ENCODE assay signal across 1 cellular context in the genomic region with DNA sequence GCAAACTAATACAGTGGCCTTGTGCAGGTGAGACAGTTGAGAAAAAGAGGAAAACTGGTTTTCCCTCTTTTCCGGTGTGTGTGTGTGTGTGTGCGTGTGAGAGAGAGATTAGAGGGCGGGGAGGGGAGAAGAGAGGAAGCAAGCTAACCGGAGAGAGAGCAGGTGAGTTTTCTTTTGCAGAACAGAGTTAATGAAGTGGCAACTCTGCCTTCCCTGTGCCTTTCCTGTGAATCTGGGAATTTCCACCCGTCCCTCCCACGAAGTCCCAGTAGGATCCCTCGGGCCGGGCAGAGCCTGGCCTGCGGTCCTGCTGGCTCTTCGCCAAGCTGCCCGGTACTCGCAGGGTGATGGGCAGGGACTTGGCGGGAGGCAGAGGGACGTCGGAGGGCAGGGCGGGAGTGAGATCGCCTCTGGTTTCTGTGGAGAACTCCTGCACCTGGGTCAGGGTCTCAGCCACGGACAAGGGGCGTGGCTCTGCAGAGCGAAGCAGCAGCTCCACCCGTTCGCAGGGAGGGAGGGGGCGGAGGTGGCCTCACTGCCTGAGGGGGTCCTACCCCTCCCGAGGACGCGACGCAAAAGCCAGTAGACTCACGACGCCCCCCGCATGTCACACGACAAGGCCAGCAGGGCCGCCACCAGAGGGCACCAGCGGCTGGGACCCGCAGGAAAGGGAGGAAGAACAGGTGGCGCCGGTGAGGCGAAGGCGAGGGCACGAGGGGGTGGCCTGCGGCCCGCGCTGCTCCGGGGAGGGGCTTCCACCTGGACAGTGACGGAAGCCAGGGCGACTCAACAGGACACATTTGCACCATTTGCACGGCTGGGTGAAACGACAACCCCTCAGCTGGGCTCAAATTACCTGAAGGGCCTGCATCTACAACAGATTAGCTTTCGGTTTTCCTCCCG.
TF ChIP-seq lines count a peak whose summit lies in the region.

No MANE protein-coding gene starts in this region.

TF ChIP-seq in WTC11, 78 proteins besides CTCF, POLR2A, EP300 and RAD21 (continued from another document and continues in another):
- TF ChIP-seq, protein P1, sequence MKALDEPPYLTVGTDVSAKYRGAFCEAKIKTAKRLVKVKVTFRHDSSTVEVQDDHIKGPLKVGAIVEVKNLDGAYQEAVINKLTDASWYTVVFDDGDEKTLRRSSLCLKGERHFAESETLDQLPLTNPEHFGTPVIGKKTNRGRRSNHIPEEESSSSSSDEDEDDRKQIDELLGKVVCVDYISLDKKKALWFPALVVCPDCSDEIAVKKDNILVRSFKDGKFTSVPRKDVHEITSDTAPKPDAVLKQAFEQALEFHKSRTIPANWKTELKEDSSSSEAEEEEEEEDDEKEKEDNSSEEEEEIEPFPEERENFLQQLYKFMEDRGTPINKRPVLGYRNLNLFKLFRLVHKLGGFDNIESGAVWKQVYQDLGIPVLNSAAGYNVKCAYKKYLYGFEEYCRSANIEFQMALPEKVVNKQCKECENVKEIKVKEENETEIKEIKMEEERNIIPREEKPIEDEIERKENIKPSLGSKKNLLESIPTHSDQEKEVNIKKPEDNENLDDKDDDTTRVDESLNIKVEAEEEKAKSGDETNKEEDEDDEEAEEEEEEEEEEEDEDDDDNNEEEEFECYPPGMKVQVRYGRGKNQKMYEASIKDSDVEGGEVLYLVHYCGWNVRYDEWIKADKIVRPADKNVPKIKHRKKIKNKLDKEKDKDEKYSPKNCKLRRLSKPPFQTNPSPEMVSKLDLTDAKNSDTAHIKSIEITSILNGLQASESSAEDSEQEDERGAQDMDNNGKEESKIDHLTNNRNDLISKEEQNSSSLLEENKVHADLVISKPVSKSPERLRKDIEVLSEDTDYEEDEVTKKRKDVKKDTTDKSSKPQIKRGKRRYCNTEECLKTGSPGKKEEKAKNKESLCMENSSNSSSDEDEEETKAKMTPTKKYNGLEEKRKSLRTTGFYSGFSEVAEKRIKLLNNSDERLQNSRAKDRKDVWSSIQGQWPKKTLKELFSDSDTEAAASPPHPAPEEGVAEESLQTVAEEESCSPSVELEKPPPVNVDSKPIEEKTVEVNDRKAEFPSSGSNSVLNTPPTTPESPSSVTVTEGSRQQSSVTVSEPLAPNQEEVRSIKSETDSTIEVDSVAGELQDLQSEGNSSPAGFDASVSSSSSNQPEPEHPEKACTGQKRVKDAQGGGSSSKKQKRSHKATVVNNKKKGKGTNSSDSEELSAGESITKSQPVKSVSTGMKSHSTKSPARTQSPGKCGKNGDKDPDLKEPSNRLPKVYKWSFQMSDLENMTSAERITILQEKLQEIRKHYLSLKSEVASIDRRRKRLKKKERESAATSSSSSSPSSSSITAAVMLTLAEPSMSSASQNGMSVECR (CRISPR knock-in tag; IDR thresholded peaks at IDR 0.05; ENCODE audit: borderline replicate concordance) = peak; percentile 99
- TF ChIP-seq, protein P2, sequence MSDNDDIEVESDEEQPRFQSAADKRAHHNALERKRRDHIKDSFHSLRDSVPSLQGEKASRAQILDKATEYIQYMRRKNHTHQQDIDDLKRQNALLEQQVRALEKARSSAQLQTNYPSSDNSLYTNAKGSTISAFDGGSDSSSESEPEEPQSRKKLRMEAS (CRISPR knock-in tag; IDR thresholded peaks at IDR 0.05) = peak; percentile 100
- TF ChIP-seq ZNF121 (CRISPR knock-in tag; IDR thresholded peaks at IDR 0.05) = peak; percentile 68
- TF ChIP-seq, protein P3, sequence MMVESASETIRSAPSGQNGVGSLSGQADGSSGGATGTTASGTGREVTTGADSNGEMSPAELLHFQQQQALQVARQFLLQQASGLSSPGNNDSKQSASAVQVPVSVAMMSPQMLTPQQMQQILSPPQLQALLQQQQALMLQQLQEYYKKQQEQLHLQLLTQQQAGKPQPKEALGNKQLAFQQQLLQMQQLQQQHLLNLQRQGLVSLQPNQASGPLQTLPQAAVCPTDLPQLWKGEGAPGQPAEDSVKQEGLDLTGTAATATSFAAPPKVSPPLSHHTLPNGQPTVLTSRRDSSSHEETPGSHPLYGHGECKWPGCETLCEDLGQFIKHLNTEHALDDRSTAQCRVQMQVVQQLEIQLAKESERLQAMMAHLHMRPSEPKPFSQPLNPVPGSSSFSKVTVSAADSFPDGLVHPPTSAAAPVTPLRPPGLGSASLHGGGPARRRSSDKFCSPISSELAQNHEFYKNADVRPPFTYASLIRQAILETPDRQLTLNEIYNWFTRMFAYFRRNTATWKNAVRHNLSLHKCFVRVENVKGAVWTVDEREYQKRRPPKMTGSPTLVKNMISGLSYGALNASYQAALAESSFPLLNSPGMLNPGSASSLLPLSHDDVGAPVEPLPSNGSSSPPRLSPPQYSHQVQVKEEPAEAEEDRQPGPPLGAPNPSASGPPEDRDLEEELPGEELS (CRISPR knock-in tag; IDR thresholded peaks at IDR 0.05) = peak; percentile 99
- TF ChIP-seq MXD4 (CRISPR knock-in tag; IDR thresholded peaks at IDR 0.05; ENCODE audit: borderline replicate concordance) = no peak
- TF ChIP-seq ETV6 (CRISPR knock-in tag; IDR thresholded peaks at IDR 0.05) = peak; percentile 96
- no peak for TF ChIP-seq OVOL2 (CRISPR knock-in tag; IDR thresholded peaks at IDR 0.05; ENCODE audit: borderline replicate concordance)
- TF ChIP-seq NFYB (CRISPR knock-in tag; conservative IDR thresholded peaks at IDR 0.05; ENCODE audit: low read depth) = peak; percentile 58
- TF ChIP-seq, protein P4, sequence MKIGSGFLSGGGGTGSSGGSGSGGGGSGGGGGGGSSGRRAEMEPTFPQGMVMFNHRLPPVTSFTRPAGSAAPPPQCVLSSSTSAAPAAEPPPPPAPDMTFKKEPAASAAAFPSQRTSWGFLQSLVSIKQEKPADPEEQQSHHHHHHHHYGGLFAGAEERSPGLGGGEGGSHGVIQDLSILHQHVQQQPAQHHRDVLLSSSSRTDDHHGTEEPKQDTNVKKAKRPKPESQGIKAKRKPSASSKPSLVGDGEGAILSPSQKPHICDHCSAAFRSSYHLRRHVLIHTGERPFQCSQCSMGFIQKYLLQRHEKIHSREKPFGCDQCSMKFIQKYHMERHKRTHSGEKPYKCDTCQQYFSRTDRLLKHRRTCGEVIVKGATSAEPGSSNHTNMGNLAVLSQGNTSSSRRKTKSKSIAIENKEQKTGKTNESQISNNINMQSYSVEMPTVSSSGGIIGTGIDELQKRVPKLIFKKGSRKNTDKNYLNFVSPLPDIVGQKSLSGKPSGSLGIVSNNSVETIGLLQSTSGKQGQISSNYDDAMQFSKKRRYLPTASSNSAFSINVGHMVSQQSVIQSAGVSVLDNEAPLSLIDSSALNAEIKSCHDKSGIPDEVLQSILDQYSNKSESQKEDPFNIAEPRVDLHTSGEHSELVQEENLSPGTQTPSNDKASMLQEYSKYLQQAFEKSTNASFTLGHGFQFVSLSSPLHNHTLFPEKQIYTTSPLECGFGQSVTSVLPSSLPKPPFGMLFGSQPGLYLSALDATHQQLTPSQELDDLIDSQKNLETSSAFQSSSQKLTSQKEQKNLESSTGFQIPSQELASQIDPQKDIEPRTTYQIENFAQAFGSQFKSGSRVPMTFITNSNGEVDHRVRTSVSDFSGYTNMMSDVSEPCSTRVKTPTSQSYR (CRISPR knock-in tag; IDR thresholded peaks at IDR 0.05) = peak; percentile 98
- no peak for TF ChIP-seq JAZF1 (CRISPR knock-in tag; IDR thresholded peaks at IDR 0.05)
- no peak for TF ChIP-seq GTF2I (CRISPR knock-in tag; conservative IDR thresholded peaks at IDR 0.05)
- peak; percentile 95 for TF ChIP-seq JUN (CRISPR knock-in tag; IDR thresholded peaks at IDR 0.05)
- TF ChIP-seq EMX1 (CRISPR knock-in tag; IDR thresholded peaks at IDR 0.05) = no peak
- TF ChIP-seq, protein P5, sequence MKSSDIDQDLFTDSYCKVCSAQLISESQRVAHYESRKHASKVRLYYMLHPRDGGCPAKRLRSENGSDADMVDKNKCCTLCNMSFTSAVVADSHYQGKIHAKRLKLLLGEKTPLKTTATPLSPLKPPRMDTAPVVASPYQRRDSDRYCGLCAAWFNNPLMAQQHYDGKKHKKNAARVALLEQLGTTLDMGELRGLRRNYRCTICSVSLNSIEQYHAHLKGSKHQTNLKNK (CRISPR knock-in tag; IDR thresholded peaks at IDR 0.05) = no peak
- TF ChIP-seq RORB (CRISPR knock-in tag; IDR thresholded peaks at IDR 0.05) = no peak
- TF ChIP-seq ZNF219 (CRISPR knock-in tag; IDR thresholded peaks at IDR 0.05; ENCODE audit: borderline replicate concordance) = peak; percentile 97
- TF ChIP-seq, protein P6, sequence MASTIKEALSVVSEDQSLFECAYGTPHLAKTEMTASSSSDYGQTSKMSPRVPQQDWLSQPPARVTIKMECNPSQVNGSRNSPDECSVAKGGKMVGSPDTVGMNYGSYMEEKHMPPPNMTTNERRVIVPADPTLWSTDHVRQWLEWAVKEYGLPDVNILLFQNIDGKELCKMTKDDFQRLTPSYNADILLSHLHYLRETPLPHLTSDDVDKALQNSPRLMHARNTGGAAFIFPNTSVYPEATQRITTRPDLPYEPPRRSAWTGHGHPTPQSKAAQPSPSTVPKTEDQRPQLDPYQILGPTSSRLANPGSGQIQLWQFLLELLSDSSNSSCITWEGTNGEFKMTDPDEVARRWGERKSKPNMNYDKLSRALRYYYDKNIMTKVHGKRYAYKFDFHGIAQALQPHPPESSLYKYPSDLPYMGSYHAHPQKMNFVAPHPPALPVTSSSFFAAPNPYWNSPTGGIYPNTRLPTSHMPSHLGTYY (CRISPR knock-in tag; IDR thresholded peaks at IDR 0.05) = no peak
- peak; percentile 97 for TF ChIP-seq FOXK1 (CRISPR knock-in tag; IDR thresholded peaks at IDR 0.05)
- TF ChIP-seq, protein P7, sequence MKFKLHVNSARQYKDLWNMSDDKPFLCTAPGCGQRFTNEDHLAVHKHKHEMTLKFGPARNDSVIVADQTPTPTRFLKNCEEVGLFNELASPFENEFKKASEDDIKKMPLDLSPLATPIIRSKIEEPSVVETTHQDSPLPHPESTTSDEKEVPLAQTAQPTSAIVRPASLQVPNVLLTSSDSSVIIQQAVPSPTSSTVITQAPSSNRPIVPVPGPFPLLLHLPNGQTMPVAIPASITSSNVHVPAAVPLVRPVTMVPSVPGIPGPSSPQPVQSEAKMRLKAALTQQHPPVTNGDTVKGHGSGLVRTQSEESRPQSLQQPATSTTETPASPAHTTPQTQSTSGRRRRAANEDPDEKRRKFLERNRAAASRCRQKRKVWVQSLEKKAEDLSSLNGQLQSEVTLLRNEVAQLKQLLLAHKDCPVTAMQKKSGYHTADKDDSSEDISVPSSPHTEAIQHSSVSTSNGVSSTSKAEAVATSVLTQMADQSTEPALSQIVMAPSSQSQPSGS (CRISPR knock-in tag; IDR thresholded peaks at IDR 0.05; ENCODE audit: borderline replicate concordance, low read depth) = peak; percentile 96
- no peak for TF ChIP-seq GRHL2 (CRISPR knock-in tag; IDR thresholded peaks at IDR 0.05; ENCODE audit: insufficient replicate concordance, severe bottlenecking)
- TF ChIP-seq NR1H2 (CRISPR knock-in tag; IDR thresholded peaks at IDR 0.05) = peak; percentile 73; the same call in 1 of the 2 replicates
- TF ChIP-seq, protein P8, sequence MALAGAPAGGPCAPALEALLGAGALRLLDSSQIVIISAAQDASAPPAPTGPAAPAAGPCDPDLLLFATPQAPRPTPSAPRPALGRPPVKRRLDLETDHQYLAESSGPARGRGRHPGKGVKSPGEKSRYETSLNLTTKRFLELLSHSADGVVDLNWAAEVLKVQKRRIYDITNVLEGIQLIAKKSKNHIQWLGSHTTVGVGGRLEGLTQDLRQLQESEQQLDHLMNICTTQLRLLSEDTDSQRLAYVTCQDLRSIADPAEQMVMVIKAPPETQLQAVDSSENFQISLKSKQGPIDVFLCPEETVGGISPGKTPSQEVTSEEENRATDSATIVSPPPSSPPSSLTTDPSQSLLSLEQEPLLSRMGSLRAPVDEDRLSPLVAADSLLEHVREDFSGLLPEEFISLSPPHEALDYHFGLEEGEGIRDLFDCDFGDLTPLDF (CRISPR knock-in tag; IDR thresholded peaks at IDR 0.05) = peak; percentile 98
- TF ChIP-seq, protein P9, sequence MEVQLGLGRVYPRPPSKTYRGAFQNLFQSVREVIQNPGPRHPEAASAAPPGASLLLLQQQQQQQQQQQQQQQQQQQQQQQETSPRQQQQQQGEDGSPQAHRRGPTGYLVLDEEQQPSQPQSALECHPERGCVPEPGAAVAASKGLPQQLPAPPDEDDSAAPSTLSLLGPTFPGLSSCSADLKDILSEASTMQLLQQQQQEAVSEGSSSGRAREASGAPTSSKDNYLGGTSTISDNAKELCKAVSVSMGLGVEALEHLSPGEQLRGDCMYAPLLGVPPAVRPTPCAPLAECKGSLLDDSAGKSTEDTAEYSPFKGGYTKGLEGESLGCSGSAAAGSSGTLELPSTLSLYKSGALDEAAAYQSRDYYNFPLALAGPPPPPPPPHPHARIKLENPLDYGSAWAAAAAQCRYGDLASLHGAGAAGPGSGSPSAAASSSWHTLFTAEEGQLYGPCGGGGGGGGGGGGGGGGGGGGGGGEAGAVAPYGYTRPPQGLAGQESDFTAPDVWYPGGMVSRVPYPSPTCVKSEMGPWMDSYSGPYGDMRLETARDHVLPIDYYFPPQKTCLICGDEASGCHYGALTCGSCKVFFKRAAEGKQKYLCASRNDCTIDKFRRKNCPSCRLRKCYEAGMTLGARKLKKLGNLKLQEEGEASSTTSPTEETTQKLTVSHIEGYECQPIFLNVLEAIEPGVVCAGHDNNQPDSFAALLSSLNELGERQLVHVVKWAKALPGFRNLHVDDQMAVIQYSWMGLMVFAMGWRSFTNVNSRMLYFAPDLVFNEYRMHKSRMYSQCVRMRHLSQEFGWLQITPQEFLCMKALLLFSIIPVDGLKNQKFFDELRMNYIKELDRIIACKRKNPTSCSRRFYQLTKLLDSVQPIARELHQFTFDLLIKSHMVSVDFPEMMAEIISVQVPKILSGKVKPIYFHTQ (CRISPR knock-in tag; IDR thresholded peaks at IDR 0.05) = no peak
- TF ChIP-seq, protein P10, sequence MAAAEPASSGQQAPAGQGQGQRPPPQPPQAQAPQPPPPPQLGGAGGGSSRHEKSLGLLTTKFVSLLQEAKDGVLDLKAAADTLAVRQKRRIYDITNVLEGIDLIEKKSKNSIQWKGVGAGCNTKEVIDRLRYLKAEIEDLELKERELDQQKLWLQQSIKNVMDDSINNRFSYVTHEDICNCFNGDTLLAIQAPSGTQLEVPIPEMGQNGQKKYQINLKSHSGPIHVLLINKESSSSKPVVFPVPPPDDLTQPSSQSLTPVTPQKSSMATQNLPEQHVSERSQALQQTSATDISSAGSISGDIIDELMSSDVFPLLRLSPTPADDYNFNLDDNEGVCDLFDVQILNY (CRISPR knock-in tag; IDR thresholded peaks at IDR 0.05) = peak; percentile 93
- TF ChIP-seq ZNF416 (CRISPR knock-in tag; IDR thresholded peaks at IDR 0.05) = no peak
- TF ChIP-seq NFE2L1 (CRISPR knock-in tag; IDR thresholded peaks at IDR 0.05) = peak; percentile 96
- peak; percentile 81 for TF ChIP-seq ZNF263 (CRISPR knock-in tag; IDR thresholded peaks at IDR 0.05; ENCODE audit: low read depth)
- TF ChIP-seq, protein P11, sequence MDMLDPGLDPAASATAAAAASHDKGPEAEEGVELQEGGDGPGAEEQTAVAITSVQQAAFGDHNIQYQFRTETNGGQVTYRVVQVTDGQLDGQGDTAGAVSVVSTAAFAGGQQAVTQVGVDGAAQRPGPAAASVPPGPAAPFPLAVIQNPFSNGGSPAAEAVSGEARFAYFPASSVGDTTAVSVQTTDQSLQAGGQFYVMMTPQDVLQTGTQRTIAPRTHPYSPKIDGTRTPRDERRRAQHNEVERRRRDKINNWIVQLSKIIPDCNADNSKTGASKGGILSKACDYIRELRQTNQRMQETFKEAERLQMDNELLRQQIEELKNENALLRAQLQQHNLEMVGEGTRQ (CRISPR knock-in tag; IDR thresholded peaks at IDR 0.05) = no peak; the same call in none of the 2 replicates
- peak; percentile 93; the same call in 1 of the 2 replicates for TF ChIP-seq TEAD4 (CRISPR knock-in tag; IDR thresholded peaks at IDR 0.05)
- TF ChIP-seq CBFB (CRISPR knock-in tag; IDR thresholded peaks at IDR 0.05; ENCODE audit: low read depth) = no peak
- TF ChIP-seq, protein P12, sequence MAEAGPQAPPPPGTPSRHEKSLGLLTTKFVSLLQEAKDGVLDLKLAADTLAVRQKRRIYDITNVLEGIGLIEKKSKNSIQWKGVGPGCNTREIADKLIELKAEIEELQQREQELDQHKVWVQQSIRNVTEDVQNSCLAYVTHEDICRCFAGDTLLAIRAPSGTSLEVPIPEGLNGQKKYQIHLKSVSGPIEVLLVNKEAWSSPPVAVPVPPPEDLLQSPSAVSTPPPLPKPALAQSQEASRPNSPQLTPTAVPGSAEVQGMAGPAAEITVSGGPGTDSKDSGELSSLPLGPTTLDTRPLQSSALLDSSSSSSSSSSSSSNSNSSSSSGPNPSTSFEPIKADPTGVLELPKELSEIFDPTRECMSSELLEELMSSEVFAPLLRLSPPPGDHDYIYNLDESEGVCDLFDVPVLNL (CRISPR knock-in tag; IDR thresholded peaks at IDR 0.05; ENCODE audit: borderline replicate concordance, low read depth) = peak; percentile 88
